ENCODE assay signal across 16 cellular contexts in genomic region chr11:102186836-102187235, GRCh38.
A peak's percentile ranks its signal among the peaks of the same experiment; 100 is the strongest.
DNase-seq lines count a peak whose midpoint lies in the region; ATAC-seq and TF ChIP-seq lines count a peak whose summit lies in the region.
"Had no signal": no experiment of that assay in that cellular context is flagged by ENCODE, and none has a peak within 500 bp of the region (broad histone marks: within the 10 kb centered on the region; RNA-seq: fewer than 3 reads in every experiment).

No MANE protein-coding gene starts in this region.

- H3K9me3 ChIP-seq in ascending aorta (no peaks in the 10 kb centered on the region), smooth muscle cell (replicated peaks; ENCODE audit: low read depth) (no peaks in the 10 kb centered on the region)

- H3F3A ChIP-seq in GM23338 (replicated peaks; ENCODE audit: low read depth), result no peaks in the 10 kb centered on the region
- peaks cover 45% of the 10 kb centered on the region for H3F3A ChIP-seq in smooth muscle cell (ENCODE audit: low read depth)

- H3K4me3 ChIP-seq in GM23338, result no peak overlapping the region
- H3K4me3 ChIP-seq in ascending aorta, result no peak overlapping the region
- no peak overlapping the region for H3K4me3 ChIP-seq in smooth muscle cell
- H3K4me3 ChIP-seq: lung had no signal

- no peaks in the 10 kb centered on the region for H3K9me2 ChIP-seq in GM23338 (ENCODE audit: insufficient read depth)

- H4K20me1 ChIP-seq in GM23338 (replicated peaks; ENCODE audit: insufficient read depth), result no peaks in the 10 kb centered on the region
- H4K20me1 ChIP-seq in smooth muscle cell (ENCODE audit: low read depth), result peaks cover 58% of the 10 kb centered on the region

- H3K36me3 Mint-ChIP-seq in GM23338 (ENCODE audit: low read depth), result peaks cover 14% of the 10 kb centered on the region
- H3K36me3 Mint-ChIP-seq: activated naive CD8-positive, alpha-beta T cell treated with anti-CD3 and anti-CD28 coated beads for 36 hours had no signal

- H3K27ac ChIP-seq in GM23338 (ENCODE audit: low read depth) (no peak overlapping the region), ascending aorta (peak overlapping the region; percentile 45 to 66), smooth muscle cell (ENCODE audit: low read depth) (peak overlapping the region; percentile 65)

- H3K9ac ChIP-seq in smooth muscle cell (ENCODE audit: low read depth), result peak overlapping the region; percentile 46

- DNase-seq in GM23338 (ENCODE audit: low spot score) (peak; percentile 52), ascending aorta (ENCODE audit: low spot score in 2 of 2) (no peak), left kidney (ENCODE audit: low read depth, low spot score) (peak; percentile 75), smooth muscle cell (lab: John Stamatoyannopoulos, UW; ENCODE audit: unreplicated experiment) (no peak), COLO668 (lab: John Stamatoyannopoulos, UW; ENCODE audit: unreplicated experiment) (no peak)
- no peak for DNase-seq in central memory CD4-positive, alpha-beta T cell
- DNase-seq: activated naive CD8-positive, alpha-beta T cell treated with anti-CD3 and anti-CD28 coated beads for 36 hours; activated T-cell treated with anti-CD3 and anti-CD28 coated beads for 4 hours; cortex of kidney; DMS79 treated with DMSO at 0.1 percent for 48 hours; NCI-H187 treated with DMSO at 0.1 percent for 48 hours had no signal

- H3K36me3 ChIP-seq in GM23338 (ENCODE audit: insufficient read depth) (no peaks in the 10 kb centered on the region), ascending aorta (peaks cover 0 to 3% of the 10 kb centered on the region in 2 donors), smooth muscle cell (ENCODE audit: low read depth) (no peaks in the 10 kb centered on the region)

- H2AFZ ChIP-seq in GM23338 (no peak overlapping the region), smooth muscle cell (ENCODE audit: low read depth) (no peak overlapping the region)

- TF ChIP-seq CTCF in GM23338 (conservative IDR thresholded peaks at IDR 0.05; ENCODE audit: low read depth in 2 of 2) (no peak), ascending aorta (IDR thresholded peaks at IDR 0.05) (no peak), smooth muscle cell (IDR thresholded peaks at IDR 0.05; ENCODE audit: borderline replicate concordance, insufficient read depth, poor library complexity, severe bottlenecking) (no peak)

- H3K79me2 ChIP-seq in GM23338 (replicated peaks; ENCODE audit: insufficient read depth), result peaks cover 41% of the 10 kb centered on the region
- peaks cover 92% of the 10 kb centered on the region for H3K79me2 ChIP-seq in smooth muscle cell (ENCODE audit: low read depth)

- no peaks in the 10 kb centered on the region for H3K9me3 Mint-ChIP-seq in GM23338
- H3K9me3 Mint-ChIP-seq: activated naive CD8-positive, alpha-beta T cell treated with anti-CD3 and anti-CD28 coated beads for 36 hours; T-helper 1 cell treated with Interleukin-12 subunit alpha and Interleukin-12 subunit beta and Interleukin-4 antibody, amounts not matched to agents 30 μg/mL and 1 μg/mL, for 36 hours had no signal

- H3K27me3 Mint-ChIP-seq in GM23338 (ENCODE audit: insufficient read depth, low read depth, poor library complexity), result peaks cover 2% of the 10 kb centered on the region

- intact Hi-C loops in ascending aorta (cut with DNase I), result no loop called here

- H3K4me1 Mint-ChIP-seq in GM23338, result peaks cover 46% of the 10 kb centered on the region
- H3K4me1 Mint-ChIP-seq: activated naive CD8-positive, alpha-beta T cell treated with anti-CD3 and anti-CD28 coated beads for 36 hours had no signal

- H3K4me2 ChIP-seq in GM23338, result no peak overlapping the region
- H3K4me2 ChIP-seq in smooth muscle cell, result peak overlapping the region; percentile 67

- 15% methylated on average over 5 of the region's 5 CpGs for WGBS in smooth muscle cell (ENCODE audit: low lambda C conversion rate)

- H3K4me3 Mint-ChIP-seq in GM23338, result no peak overlapping the region
- H3K4me3 Mint-ChIP-seq: activated naive CD8-positive, alpha-beta T cell treated with anti-CD3 and anti-CD28 coated beads for 36 hours; T-helper 1 cell treated with Interleukin-12 subunit alpha and Interleukin-12 subunit beta and Interleukin-4 antibody, amounts not matched to agents 30 μg/mL and 1 μg/mL, for 36 hours had no signal

- H3K4me1 ChIP-seq in GM23338 (ENCODE audit: insufficient read depth), result peaks cover 19% of the 10 kb centered on the region
- peaks cover 3 to 31% of the 10 kb centered on the region in 2 donors for H3K4me1 ChIP-seq in ascending aorta
- peaks cover 55% of the 10 kb centered on the region for H3K4me1 ChIP-seq in smooth muscle cell (ENCODE audit: low read depth)

- no peaks in the 10 kb centered on the region for H3K27me3 ChIP-seq in GM23338 (ENCODE audit: insufficient read depth)
- no peaks in the 10 kb centered on the region for H3K27me3 ChIP-seq in ascending aorta
- no peaks in the 10 kb centered on the region for H3K27me3 ChIP-seq in smooth muscle cell (ENCODE audit: low read depth)

- peak overlapping the region; percentile 10; the same call in 1 of the 2 replicates for H3K27ac Mint-ChIP-seq in GM23338
- H3K27ac Mint-ChIP-seq: activated naive CD8-positive, alpha-beta T cell treated with anti-CD3 and anti-CD28 coated beads for 36 hours; T-helper 1 cell treated with Interleukin-12 subunit alpha and Interleukin-12 subunit beta and Interleukin-4 antibody, amounts not matched to agents 30 μg/mL and 1 μg/mL, for 36 hours had no signal

- ATAC-seq in GM23338 (peak; percentile 74), GM18868 (IDR thresholded peaks at IDR 0.05; ENCODE audit: unreplicated experiment) (no peak), HG02610 (IDR thresholded peaks at IDR 0.05; ENCODE audit: unreplicated experiment) (no peak)
- ATAC-seq: esophagus mucosa had no signal

TF ChIP-seq in GM23338, 12 proteins besides CTCF, POLR2A, EP300 and RAD21 (continues in another document):
- TF ChIP-seq, protein P1, sequence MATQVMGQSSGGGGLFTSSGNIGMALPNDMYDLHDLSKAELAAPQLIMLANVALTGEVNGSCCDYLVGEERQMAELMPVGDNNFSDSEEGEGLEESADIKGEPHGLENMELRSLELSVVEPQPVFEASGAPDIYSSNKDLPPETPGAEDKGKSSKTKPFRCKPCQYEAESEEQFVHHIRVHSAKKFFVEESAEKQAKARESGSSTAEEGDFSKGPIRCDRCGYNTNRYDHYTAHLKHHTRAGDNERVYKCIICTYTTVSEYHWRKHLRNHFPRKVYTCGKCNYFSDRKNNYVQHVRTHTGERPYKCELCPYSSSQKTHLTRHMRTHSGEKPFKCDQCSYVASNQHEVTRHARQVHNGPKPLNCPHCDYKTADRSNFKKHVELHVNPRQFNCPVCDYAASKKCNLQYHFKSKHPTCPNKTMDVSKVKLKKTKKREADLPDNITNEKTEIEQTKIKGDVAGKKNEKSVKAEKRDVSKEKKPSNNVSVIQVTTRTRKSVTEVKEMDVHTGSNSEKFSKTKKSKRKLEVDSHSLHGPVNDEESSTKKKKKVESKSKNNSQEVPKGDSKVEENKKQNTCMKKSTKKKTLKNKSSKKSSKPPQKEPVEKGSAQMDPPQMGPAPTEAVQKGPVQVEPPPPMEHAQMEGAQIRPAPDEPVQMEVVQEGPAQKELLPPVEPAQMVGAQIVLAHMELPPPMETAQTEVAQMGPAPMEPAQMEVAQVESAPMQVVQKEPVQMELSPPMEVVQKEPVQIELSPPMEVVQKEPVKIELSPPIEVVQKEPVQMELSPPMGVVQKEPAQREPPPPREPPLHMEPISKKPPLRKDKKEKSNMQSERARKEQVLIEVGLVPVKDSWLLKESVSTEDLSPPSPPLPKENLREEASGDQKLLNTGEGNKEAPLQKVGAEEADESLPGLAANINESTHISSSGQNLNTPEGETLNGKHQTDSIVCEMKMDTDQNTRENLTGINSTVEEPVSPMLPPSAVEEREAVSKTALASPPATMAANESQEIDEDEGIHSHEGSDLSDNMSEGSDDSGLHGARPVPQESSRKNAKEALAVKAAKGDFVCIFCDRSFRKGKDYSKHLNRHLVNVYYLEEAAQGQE (IDR thresholded peaks at IDR 0.05; ENCODE audit: unreplicated experiment), result no peak
- TF ChIP-seq EZH2 (IDR thresholded peaks at IDR 0.05; ENCODE audit: low read depth, unreplicated experiment), result no peak
- TF ChIP-seq, protein P2, sequence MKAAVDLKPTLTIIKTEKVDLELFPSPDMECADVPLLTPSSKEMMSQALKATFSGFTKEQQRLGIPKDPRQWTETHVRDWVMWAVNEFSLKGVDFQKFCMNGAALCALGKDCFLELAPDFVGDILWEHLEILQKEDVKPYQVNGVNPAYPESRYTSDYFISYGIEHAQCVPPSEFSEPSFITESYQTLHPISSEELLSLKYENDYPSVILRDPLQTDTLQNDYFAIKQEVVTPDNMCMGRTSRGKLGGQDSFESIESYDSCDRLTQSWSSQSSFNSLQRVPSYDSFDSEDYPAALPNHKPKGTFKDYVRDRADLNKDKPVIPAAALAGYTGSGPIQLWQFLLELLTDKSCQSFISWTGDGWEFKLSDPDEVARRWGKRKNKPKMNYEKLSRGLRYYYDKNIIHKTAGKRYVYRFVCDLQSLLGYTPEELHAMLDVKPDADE (IDR thresholded peaks at IDR 0.05), result no peak

Comparison
In these comparisons a context has a peak if more than half of its experiments do, and no peak if none do; other contexts are left out.
1. DNase-seq: peak in GM23338 (single experiment) and left kidney (single experiment); none in ascending aorta (0 of 2), smooth muscle cell (single experiment), central memory CD4-positive, alpha-beta T cell (single experiment) and COLO668 (single experiment).